Comparison of ENCODE assay signal across 18 cellular contexts in genomic region chr2:12515871-12516270, GRCh38.
A peak's percentile ranks its signal among the peaks of the same experiment; 100 is the strongest.
DNase-seq lines count a peak whose midpoint lies in the region; ATAC-seq, FAIRE-seq and TF ChIP-seq lines count a peak whose summit lies in the region.
"Had no signal": no experiment of that assay in that cellular context is flagged by ENCODE, and none has a peak within 500 bp of the region (broad histone marks: within the 10 kb centered on the region; RNA-seq: fewer than 3 reads in every experiment).

No MANE protein-coding gene starts in this region.

- no peak overlapping the region for H3K9ac ChIP-seq in K562 (ENCODE audit: insufficient read depth in 1 of 2, low read depth in 2 of 2, low read length in 2 of 2)

- H3K27me3 ChIP-seq in K562 (ENCODE audit: control insufficient read depth in 2 of 2, insufficient read depth in 2 of 2, low read length in 2 of 2): no peaks in the 10 kb centered on the region
- H3K27me3 ChIP-seq in naive thymus-derived CD4-positive, alpha-beta T cell (ENCODE audit: control insufficient read depth in 2 of 2, insufficient read depth in 2 of 2, low read length in 2 of 2): no peaks in the 10 kb centered on the region
- no peaks in the 10 kb centered on the region for H3K27me3 ChIP-seq in transverse colon

- no peaks in the 10 kb centered on the region for H3K79me2 ChIP-seq in K562 (ENCODE audit: control insufficient read depth, insufficient read depth, low read length)

- no peaks in the 10 kb centered on the region for H4K20me1 ChIP-seq in K562 (replicated peaks; ENCODE audit: control insufficient read depth, insufficient read depth, low read length)

- H3K4me3 Mint-ChIP-seq in T-helper 1 cell treated with Interleukin-12 subunit alpha and Interleukin-12 subunit beta and Interleukin-4 antibody, amounts not matched to agents 30 μg/mL and 1 μg/mL, for 36 hours: no peak overlapping the region
- peak overlapping the region in 5 of 10 donors; percentile 2 to 77 (median 58) for H3K4me3 Mint-ChIP-seq in naive thymus-derived CD4-positive, alpha-beta T cell
- H3K4me3 Mint-ChIP-seq: CD14-positive monocyte, HFFc6 had no signal

- CTCF ChIA-PET in K562 (lab: Yijun Ruan, JAX; ENCODE audit: low intra/inter-chr PET ratio): no interaction called here
- CTCF ChIA-PET in naive thymus-derived CD4-positive, alpha-beta T cell (lab: Charles Lee): no interaction called here

- H3K27ac ChIP-seq in KOPT-K1 (ENCODE audit: low read depth, low read length, poor library complexity, severe bottlenecking): peak overlapping the region; percentile 94
- no peak overlapping the region for H3K27ac ChIP-seq in K562 (ENCODE audit: extremely low read depth, low read depth, low read length)
- H3K27ac ChIP-seq in naive thymus-derived CD4-positive, alpha-beta T cell (ENCODE audit: low read depth, low read length): no peak overlapping the region
- no peak overlapping the region for H3K27ac ChIP-seq in transverse colon
- H3K27ac ChIP-seq: 22Rv1, HL-60 had no signal

- in situ Hi-C loops in K562 (cut with MboI): no loop called here
- in situ Hi-C loops in transverse colon (cut with MboI; ENCODE audit: low pct_ligation_motif_present in 1 of 4, low pct_unique_long_range_greater_than_20kb in 1 of 4, low sequenced_read_pairs in 3 of 4): no loop called here

- 90% methylated on average over 1 of the region's 1 CpG for WGBS in K562 (ENCODE audit: insufficient coverage, low coverage, missing lambda C conversion rate)
- WGBS in transverse colon (ENCODE audit: low coverage in 1 of 2), 2 donors: 90 to 100% methylated on average over 1 of the region's 1 CpG

- peaks cover 6% of the 10 kb centered on the region for H3K36me3 Mint-ChIP-seq in T-helper 1 cell treated with Interleukin-12 subunit alpha and Interleukin-12 subunit beta and Interleukin-4 antibody, amounts not matched to agents 30 μg/mL and 1 μg/mL, for 36 hours (ENCODE audit: low read depth)
- peaks cover 0 to 21% (median 3%) of the 10 kb centered on the region in 5 donors for H3K36me3 Mint-ChIP-seq in naive thymus-derived CD4-positive, alpha-beta T cell
- H3K36me3 Mint-ChIP-seq: CD14-positive monocyte had no signal

- POLR2A ChIA-PET in K562 (lab: Yijun Ruan, JAX): interaction anchor here (1.0 kb wide), 1 partner anchor 12 kb away, joined by 3 read pairs; no protein-coding TSS in a partner anchor
- POLR2A ChIA-PET in naive thymus-derived CD4-positive, alpha-beta T cell (lab: Charles Lee): interaction anchor here (3.9 kb wide), 1 partner anchor 14 kb away, joined by 21 read pairs; no protein-coding TSS in a partner anchor

- H3K4me1 ChIP-seq in K562 (replicated peaks in 1 of 2; ENCODE audit: control insufficient read depth in 2 of 2, insufficient read depth in 2 of 2, low read length in 2 of 2): peaks cover 0 to 15% of the 10 kb centered on the region in 2 experiments; a peak in 4 of 5 replicates
- peaks cover 33 to 35% of the 10 kb centered on the region in 2 donors for H3K4me1 ChIP-seq in naive thymus-derived CD4-positive, alpha-beta T cell (ENCODE audit: control insufficient read depth in 2 of 2, insufficient read depth in 2 of 2, low read length in 2 of 2)
- H3K4me1 ChIP-seq in transverse colon: peaks cover 0 to 3% (median 0%) of the 10 kb centered on the region in 4 donors

- peaks cover 14% of the 10 kb centered on the region for H3K27me3 Mint-ChIP-seq in T-helper 1 cell treated with Interleukin-12 subunit alpha and Interleukin-12 subunit beta and Interleukin-4 antibody, amounts not matched to agents 30 μg/mL and 1 μg/mL, for 36 hours (ENCODE audit: low read depth)
- H3K27me3 Mint-ChIP-seq in naive thymus-derived CD4-positive, alpha-beta T cell: peaks cover 0 to 2% (median 0%) of the 10 kb centered on the region in 5 donors

- peaks cover 30% of the 10 kb centered on the region for H3K4me1 Mint-ChIP-seq in T-helper 1 cell treated with Interleukin-12 subunit alpha and Interleukin-12 subunit beta and Interleukin-4 antibody, amounts not matched to agents 30 μg/mL and 1 μg/mL, for 36 hours (ENCODE audit: low read depth)
- H3K4me1 Mint-ChIP-seq in naive thymus-derived CD4-positive, alpha-beta T cell: peaks cover 30 to 85% (median 70%) of the 10 kb centered on the region in 7 donors

- DNase-seq in T-helper 1 cell (no peak), K562 (ENCODE audit: extremely low read depth in 1 of 4, low spot score in 3 of 4) (no peak), NCI-H510A treated with DMSO at 0.1 percent for 48 hours (lab: John Stamatoyannopoulos, UW) (no peak), transverse colon (no peak), NCI-H1930 (lab: John Stamatoyannopoulos, UW) (no peak)
- DNase-seq in naive thymus-derived CD4-positive, alpha-beta T cell: no peak
- DNase-seq: Calu3, DMS 273 treated with DMSO at 0.1 percent for 48 hours, HCEC 1CT, HFFc6, IMR-90 had no signal

- H3K36me3 ChIP-seq in KOPT-K1 (ENCODE audit: insufficient read depth, low read length) (no peaks in the 10 kb centered on the region), K562 (ENCODE audit: control insufficient read depth, insufficient read depth, low read length) (no peaks in the 10 kb centered on the region), transverse colon (no peaks in the 10 kb centered on the region)
- H3K36me3 ChIP-seq in naive thymus-derived CD4-positive, alpha-beta T cell (ENCODE audit: control insufficient read depth in 2 of 3, insufficient read depth in 3 of 3, low read length in 3 of 3): no peaks in the 10 kb centered on the region

- no peak overlapping the region for H2AFZ ChIP-seq in K562 (ENCODE audit: low read depth, low read length)

- TF ChIP-seq POLR2A in K562 (conservative IDR thresholded peaks at IDR 0.05): no peak
- TF ChIP-seq POLR2A in transverse colon (IDR thresholded peaks at IDR 0.05): no peak

- no peak overlapping the region for H3K4me3 ChIP-seq in K562
- no peak overlapping the region for H3K4me3 ChIP-seq in naive thymus-derived CD4-positive, alpha-beta T cell (ENCODE audit: low read length)
- no peak overlapping the region for H3K4me3 ChIP-seq in transverse colon
- H3K4me3 ChIP-seq: GM12878 had no signal

- H3K9me1 ChIP-seq in K562 (ENCODE audit: control insufficient read depth, insufficient read depth, low read length): no peaks in the 10 kb centered on the region

- intact Hi-C loops in K562 (cut with micrococcal nuclease): loop anchor here (2.0 kb wide), 1 partner anchor 63 kb away; no protein-coding TSS in a partner anchor
- intact Hi-C loops in naive thymus-derived CD4-positive, alpha-beta T cell (cut with micrococcal nuclease): loop anchor here in 1 of 2 donors (2.0 kb wide), 1 partner anchor 27 kb away; no protein-coding TSS in a partner anchor
- intact Hi-C loops in transverse colon (cut with DNase I; ENCODE audit: low total_unique reads): no loop called here

- FAIRE-seq in K562 (lab: Jason Lieb, UNC): no peak
- FAIRE-seq: GM12878, GM18507 had no signal

- no TSS peak for BruUV-seq in K562 (replicated peaks; lab: Mats Ljungman, UMichigan)

- TF ChIP-seq EP300 in K562 (IDR thresholded peaks at IDR 0.05; ENCODE audit: low read length): no peak
- no peak for TF ChIP-seq EP300 in transverse colon (IDR thresholded peaks at IDR 0.05; ENCODE audit: low read depth)

- H3K27ac Mint-ChIP-seq in T-helper 1 cell treated with Interleukin-12 subunit alpha and Interleukin-12 subunit beta and Interleukin-4 antibody, amounts not matched to agents 30 μg/mL and 1 μg/mL, for 36 hours: peak overlapping the region; percentile 39
- peak overlapping the region; percentile 7 to 89 (median 68) for H3K27ac Mint-ChIP-seq in naive thymus-derived CD4-positive, alpha-beta T cell
- H3K27ac Mint-ChIP-seq: CD14-positive monocyte, HFFc6 had no signal

- peaks cover 7% of the 10 kb centered on the region for H3K9me3 Mint-ChIP-seq in T-helper 1 cell treated with Interleukin-12 subunit alpha and Interleukin-12 subunit beta and Interleukin-4 antibody, amounts not matched to agents 30 μg/mL and 1 μg/mL, for 36 hours
- peaks cover 0 to 7% (median 0%) of the 10 kb centered on the region in 11 donors for H3K9me3 Mint-ChIP-seq in naive thymus-derived CD4-positive, alpha-beta T cell
- H3K9me3 Mint-ChIP-seq: HFFc6 had no signal

- TF ChIP-seq CTCF in K562 (IDR thresholded peaks at IDR 0.05 in 2 of 3, conservative IDR thresholded peaks at IDR 0.05 in 1 of 3; ENCODE audit: insufficient read depth in 2 of 3, low read depth in 1 of 3, low read length in 3 of 3) (no peak), transverse colon (IDR thresholded peaks at IDR 0.05) (no peak)

- ATAC-seq in K562: no peak
- no peak for ATAC-seq in naive thymus-derived CD4-positive, alpha-beta T cell
- ATAC-seq: GM12878 had no signal

- no peaks in the 10 kb centered on the region for H3K9me3 ChIP-seq in KOPT-K1 (ENCODE audit: insufficient read depth, low read length, poor library complexity, severe bottlenecking)
- no peaks in the 10 kb centered on the region for H3K9me3 ChIP-seq in K562 (replicated peaks; ENCODE audit: control insufficient read depth, insufficient read depth, low read depth, low read length)
- no peaks in the 10 kb centered on the region for H3K9me3 ChIP-seq in naive thymus-derived CD4-positive, alpha-beta T cell (ENCODE audit: control insufficient read depth in 2 of 3, low read length in 3 of 3)
- H3K9me3 ChIP-seq in transverse colon: no peaks in the 10 kb centered on the region

- no peak overlapping the region for H3K4me2 ChIP-seq in K562 (ENCODE audit: insufficient read depth, low read length)

- TF ChIP-seq RAD21 in K562 (CRISPR knock-in tag; conservative IDR thresholded peaks at IDR 0.05 in 1 of 2, IDR thresholded peaks at IDR 0.05 in 1 of 2): no peak

TF ChIP-seq in K562, 482 proteins besides CTCF, POLR2A, EP300 and RAD21:
- TF ChIP-seq CEBPB (tag; IDR thresholded peaks at IDR 0.05) (0 out of 2 replicates have a peak, but pooled peaks have one; percentile 62), TAF9B (IDR thresholded peaks at IDR 0.05; ENCODE audit: partially characterized antibody) (no peak), CEBPG (CRISPR knock-in tag; IDR thresholded peaks at IDR 0.05) (no peak), CEBPG (tag; conservative IDR thresholded peaks at IDR 0.05 in 1 of 2, IDR thresholded peaks at IDR 0.05 in 1 of 2) (0 out of 4 replicates have a peak, but pooled peaks have one; percentile 18 to 37)
